ENCODE assay signal across 7 cellular contexts in genomic region chr16:89686520-89687091, GRCh38.
DNase-seq lines count a peak whose midpoint lies in the region; ATAC-seq and TF ChIP-seq lines count a peak whose summit lies in the region.

Gene CDK10 (plus strand): TSS chr16:89686689. CDS start chr16:89686711, 22 bp downstream.

- DNase-seq in NCI-H146 treated with DMSO at 0.1 percent for 48 hours (lab: John Stamatoyannopoulos, UW; ENCODE audit: unreplicated experiment) (peak; percentile 40), T-helper 9 cell (peak; percentile 81), astrocyte of the cerebellum (ENCODE audit: low read depth) (peak; percentile 71), hepatic stellate cell (ENCODE audit: low spot score) (peak; percentile 99), retina (peak; percentile 99)

- H3K4me3 ChIP-seq in astrocyte of the cerebellum (ENCODE audit: low read depth, low read length), result peak within 1 kb of the TSS; percentile 80

- ATAC-seq in GM18498 (IDR thresholded peaks at IDR 0.05; ENCODE audit: unreplicated experiment), result peak; percentile 79
- peak; percentile 85 for ATAC-seq in HG02852 (IDR thresholded peaks at IDR 0.05; ENCODE audit: unreplicated experiment)

- in situ Hi-C loops in astrocyte of the cerebellum (cut with HindIII; ENCODE audit: low sequenced_read_pairs), result loop anchor here (5.0 to 25.0 kb wide), 2 partner anchors 124 to 399 kb away; partner anchors contain the start of gene RPL13

- TF ChIP-seq CTCF in astrocyte of the cerebellum (IDR thresholded peaks at IDR 0.05; ENCODE audit: low read depth, low read length, missing control alignments), result no peak

Comparison
In these comparisons a context has a peak if more than half of its experiments do, and no peak if none do; other contexts are left out.
1. Peak in every context shown above with its lines: DNase-seq, ATAC-seq and H3K4me3 ChIP-seq.
2. DNase-seq: peak in every context shown above with its lines; median percentile 99 in hepatic stellate cell; 99 in retina; 81 in T-helper 9 cell; 71 in astrocyte of the cerebellum; 40 in NCI-H146 treated with DMSO at 0.1 percent for 48 hours.